1 cellular context compared by ENCODE assay signal in the genomic region with DNA sequence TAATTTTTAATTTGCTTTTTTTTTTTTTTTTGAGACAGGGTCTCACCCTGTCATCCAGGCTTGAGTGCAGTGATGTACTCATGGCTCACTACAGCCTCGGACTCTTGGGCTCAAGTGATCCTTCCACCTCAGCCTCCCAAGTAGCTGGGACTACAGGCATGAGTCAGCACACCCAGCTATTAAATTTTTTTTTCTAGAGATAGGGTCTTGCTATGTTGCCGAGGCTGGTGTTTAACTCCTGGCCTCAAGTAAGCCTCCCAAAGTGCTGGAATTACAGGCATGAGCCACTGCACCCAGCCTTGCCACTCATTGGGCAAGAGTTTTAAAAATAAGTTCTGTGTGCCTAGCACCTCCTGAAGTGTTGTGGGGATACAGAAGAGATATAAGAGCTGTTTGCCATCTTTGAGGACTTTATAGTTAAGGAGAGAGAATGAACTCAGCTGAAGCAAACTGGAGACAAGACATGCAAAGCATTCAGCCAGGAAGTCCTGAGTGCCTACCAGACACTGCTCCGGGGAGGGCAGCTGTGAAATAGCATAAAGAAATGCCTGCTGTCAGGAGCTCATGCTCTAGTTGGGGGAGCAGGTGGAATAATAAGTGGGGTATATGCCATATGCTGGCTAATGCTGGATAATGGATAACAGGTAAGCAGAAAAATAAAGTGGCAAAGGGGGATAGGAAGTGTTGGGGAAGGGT.
TF ChIP-seq lines count a peak whose summit lies in the region.

No MANE protein-coding gene starts in this region.

TF ChIP-seq in SK-N-SH, 30 proteins besides CTCF, POLR2A, EP300 and RAD21 (continued from another document):
- TF ChIP-seq, protein P1, sequence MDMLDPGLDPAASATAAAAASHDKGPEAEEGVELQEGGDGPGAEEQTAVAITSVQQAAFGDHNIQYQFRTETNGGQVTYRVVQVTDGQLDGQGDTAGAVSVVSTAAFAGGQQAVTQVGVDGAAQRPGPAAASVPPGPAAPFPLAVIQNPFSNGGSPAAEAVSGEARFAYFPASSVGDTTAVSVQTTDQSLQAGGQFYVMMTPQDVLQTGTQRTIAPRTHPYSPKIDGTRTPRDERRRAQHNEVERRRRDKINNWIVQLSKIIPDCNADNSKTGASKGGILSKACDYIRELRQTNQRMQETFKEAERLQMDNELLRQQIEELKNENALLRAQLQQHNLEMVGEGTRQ (IDR thresholded peaks at IDR 0.05; ENCODE audit: borderline replicate concordance, low read depth, low read length) = no peak
- TF ChIP-seq, protein P2, sequence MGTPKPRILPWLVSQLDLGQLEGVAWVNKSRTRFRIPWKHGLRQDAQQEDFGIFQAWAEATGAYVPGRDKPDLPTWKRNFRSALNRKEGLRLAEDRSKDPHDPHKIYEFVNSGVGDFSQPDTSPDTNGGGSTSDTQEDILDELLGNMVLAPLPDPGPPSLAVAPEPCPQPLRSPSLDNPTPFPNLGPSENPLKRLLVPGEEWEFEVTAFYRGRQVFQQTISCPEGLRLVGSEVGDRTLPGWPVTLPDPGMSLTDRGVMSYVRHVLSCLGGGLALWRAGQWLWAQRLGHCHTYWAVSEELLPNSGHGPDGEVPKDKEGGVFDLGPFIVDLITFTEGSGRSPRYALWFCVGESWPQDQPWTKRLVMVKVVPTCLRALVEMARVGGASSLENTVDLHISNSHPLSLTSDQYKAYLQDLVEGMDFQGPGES (IDR thresholded peaks at IDR 0.05; ENCODE audit: low read depth, low read length) = no peak
- no peak for TF ChIP-seq JUND (IDR thresholded peaks at IDR 0.05)
